In the genomic region with DNA sequence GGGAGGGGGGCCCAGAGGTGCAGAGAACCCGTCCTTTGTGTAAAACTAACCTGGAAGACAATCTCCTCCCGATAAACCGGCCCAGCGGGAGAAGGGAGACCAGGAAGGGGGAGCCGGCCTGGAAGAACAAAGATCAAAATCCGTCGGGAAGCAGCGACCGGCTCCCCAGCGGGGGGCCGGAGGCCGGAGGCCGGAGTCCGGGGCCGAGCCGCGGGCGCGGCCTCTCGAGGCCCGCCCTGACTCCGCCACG, we compare ENCODE assay signal across 8 cellular contexts. TPM values are rescaled to one million over a fixed set of nuclear protein-coding genes. Genes with fewer than 3 reads are reported as not detected.
DNase-seq lines count a peak whose midpoint lies in the region; ATAC-seq and TF ChIP-seq lines count a peak whose summit lies in the region.

No MANE protein-coding gene starts in this region.

- POLR2A ChIA-PET in PC-9 (lab: Charles Lee; ENCODE audit: unreplicated experiment) = interaction anchor here (0.7 kb wide), 1 partner anchor 136 kb away, joined by 5 read pairs; no protein-coding TSS in a partner anchor

- peak overlapping the region; percentile 90 for H3K4me3 ChIP-seq in PC-9
- H3K4me3 ChIP-seq in epithelial cell of proximal tubule (ENCODE audit: low read depth, low read length) = peak overlapping the region; percentile 77
- peak overlapping the region; percentile 65 for H3K4me3 ChIP-seq in ovary

- peaks cover 42% of the 10 kb centered on the region for H3K79me2 ChIP-seq in PC-9 (ENCODE audit: low read depth)

- H3K36me3 ChIP-seq in PC-9 (ENCODE audit: low read depth) = peaks cover 22% of the 10 kb centered on the region
- H3K36me3 ChIP-seq in ovary = no peaks in the 10 kb centered on the region

- intact Hi-C loops in PC-9 (cut with micrococcal nuclease; ENCODE audit: unreplicated experiment) = loop anchor here (1.0 to 5.0 kb wide), 2 partner anchors 34 to 139 kb away; a partner anchor contains a TSS
- intact Hi-C loops in ovary (cut with DNase I) = no loop called here

- no peak for ATAC-seq in GM18870 (IDR thresholded peaks at IDR 0.05; ENCODE audit: unreplicated experiment)
- no peak for ATAC-seq in HG02938 (IDR thresholded peaks at IDR 0.05; ENCODE audit: unreplicated experiment)

- in situ Hi-C loops in Caki2 (cut with HindIII; ENCODE audit: low pct_unique_long_range_greater_than_20kb, low sequenced_read_pairs) = no loop called here

- H3K9me3 ChIP-seq in PC-9 (ENCODE audit: insufficient read depth, low read depth) (no peaks in the 10 kb centered on the region), ovary (no peaks in the 10 kb centered on the region)

- peak; percentile 28 for DNase-seq in Caki2 (ENCODE audit: low read depth)
- DNase-seq in PC-9 = no peak
- DNase-seq in epithelial cell of proximal tubule (ENCODE audit: low read depth) = no peak
- DNase-seq in ovary = peak in 1 of 5 donors; percentile 45
- DNase-seq in GM19238 (ENCODE audit: insufficient read length, low spot score) = no peak
- no peak for DNase-seq in activated effector memory CD4-positive, alpha-beta T cell treated with Interleukin-2 at 50 U/mL for 16 hours

- H2AFZ ChIP-seq in PC-9 = peak overlapping the region; percentile 84

- H3F3A ChIP-seq in PC-9 (ENCODE audit: insufficient read depth, low read depth) = peaks cover 46% of the 10 kb centered on the region

- 31 to 35% (median 33%) methylated on average over 23 of the region's 23 CpGs for WGBS in ovary, 3 donors

- H3K4me1 ChIP-seq in PC-9 (replicated peaks; ENCODE audit: insufficient read depth) (peaks cover 46% of the 10 kb centered on the region), ovary (ENCODE audit: insufficient read depth) (peaks cover 3% of the 10 kb centered on the region)

- TF ChIP-seq EP300 in ovary (IDR thresholded peaks at IDR 0.05) = no peak

- no TSS peak for BruUV-seq in PC-9 (replicated peaks; lab: Mats Ljungman, UMichigan)

- TF ChIP-seq CTCF in PC-9 (conservative IDR thresholded peaks at IDR 0.05) (no peak), epithelial cell of proximal tubule (conservative IDR thresholded peaks at IDR 0.05; ENCODE audit: low read depth, low read length) (no peak), ovary (IDR thresholded peaks at IDR 0.05) (no peak)

- no peaks in the 10 kb centered on the region for H3K9me2 ChIP-seq in PC-9 (ENCODE audit: insufficient read depth)

- no peaks in the 10 kb centered on the region for H3K27me3 ChIP-seq in PC-9 (ENCODE audit: insufficient read depth, low read depth)
- no peaks in the 10 kb centered on the region for H3K27me3 ChIP-seq in ovary

- peaks cover 22% of the 10 kb centered on the region for H4K20me1 ChIP-seq in PC-9 (ENCODE audit: insufficient read depth)

- TF ChIP-seq POLR2A in ovary (IDR thresholded peaks at IDR 0.05) = no peak

- CTCF ChIA-PET in PC-9 (lab: Charles Lee) = interaction anchor here (0.6 kb wide), 1 partner anchor 38 kb away, joined by 3 read pairs; no protein-coding TSS in a partner anchor

- H3K27ac ChIP-seq in PC-9 = peak overlapping the region; percentile 97
- peak overlapping the region in 1 of 2 donors; percentile 36 for H3K27ac ChIP-seq in ovary

- H3K4me2 ChIP-seq in PC-9 = peak overlapping the region; percentile 75

RNA-seq across cellular contexts. Expression of a gene that starts 0.6 kb away (rescaled TPM):
- total RNA-seq in Caki2 (2014; rRNA removed; shearing (Covaris generic); ENCODE audit: low replicate concordance) = 13.1 and 16.0 TPM in 2 replicates
- total RNA-seq in PC-9 (2021) (84.2 and 108 TPM in 2 replicates), epithelial cell of proximal tubule (14.8 and 17.8 TPM in 2 replicates), ovary (10 to 100 TPM in 6 of 7 donors, 1 to 10 TPM in 1; 8.9 to 27.8 (median 16.6) TPM)
- 10 to 100 TPM in 1 of 2 donors, 1 to 10 TPM in 1; 8.3 to 34.6 TPM for polyA plus RNA-seq in ovary
